Comparison of ENCODE assay signal across 1 cellular context in genomic region chr20:64069209-64069613, GRCh38.
TF ChIP-seq lines count a peak whose summit lies in the region.

No MANE protein-coding gene starts in this region.

TF ChIP-seq in HepG2, 621 proteins besides CTCF, POLR2A, EP300 and RAD21 (continued from another document and continues in another):
- TF ChIP-seq SIX4 (CRISPR knock-in tag; IDR thresholded peaks at IDR 0.05) (no peak), FOXP4 (CRISPR knock-in tag; IDR thresholded peaks at IDR 0.05) (no peak), CREM (IDR thresholded peaks at IDR 0.05) (no peak), CREM (CRISPR knock-in tag; IDR thresholded peaks at IDR 0.05) (no peak), ARHGAP35 (CRISPR knock-in tag; IDR thresholded peaks at IDR 0.05; ENCODE audit: borderline replicate concordance) (no peak), HNRNPH1 (optimal IDR thresholded peaks at IDR 0.05; ENCODE audit: low read depth, low read length) (no peak), ZNF382 (CRISPR knock-in tag; IDR thresholded peaks at IDR 0.05; ENCODE audit: borderline replicate concordance) (no peak), ZFP90 (CRISPR knock-in tag; IDR thresholded peaks at IDR 0.05; ENCODE audit: borderline replicate concordance) (no peak), ZNF776 (CRISPR knock-in tag; IDR thresholded peaks at IDR 0.05) (no peak; the same call in 1 of the 2 replicates), HNRNPLL (IDR thresholded peaks at IDR 0.05; ENCODE audit: low read depth, low read length, poor library complexity, severe bottlenecking) (no peak), ZNF841 (CRISPR knock-in tag; IDR thresholded peaks at IDR 0.05; ENCODE audit: borderline replicate concordance) (no peak), PBX2 (CRISPR knock-in tag; IDR thresholded peaks at IDR 0.05) (peak; percentile 19; the same call in 1 of the 2 replicates), ZFP41 (CRISPR knock-in tag; IDR thresholded peaks at IDR 0.05; ENCODE audit: borderline replicate concordance) (no peak), NCOA1 (CRISPR knock-in tag; IDR thresholded peaks at IDR 0.05) (no peak), HMGA1 (CRISPR knock-in tag; conservative IDR thresholded peaks at IDR 0.05) (no peak), ZNF687 (CRISPR knock-in tag; IDR thresholded peaks at IDR 0.05) (no peak), GMEB1 (CRISPR knock-in tag; IDR thresholded peaks at IDR 0.05; ENCODE audit: borderline replicate concordance) (no peak), PREB (CRISPR knock-in tag; IDR thresholded peaks at IDR 0.05) (no peak), MAZ (IDR thresholded peaks at IDR 0.05; ENCODE audit: borderline replicate concordance, low read depth, low read length) (no peak), MAZ (CRISPR knock-in tag; IDR thresholded peaks at IDR 0.05; ENCODE audit: low read depth) (no peak), ZNF674 (CRISPR knock-in tag; IDR thresholded peaks at IDR 0.05; ENCODE audit: low read depth) (0 out of 2 replicates have a peak, but pooled peaks have one; percentile 5), ZIK1 (CRISPR knock-in tag; IDR thresholded peaks at IDR 0.05; ENCODE audit: borderline replicate concordance, low read depth) (no peak), LCORL (IDR thresholded peaks at IDR 0.05) (no peak), LCORL (CRISPR knock-in tag; IDR thresholded peaks at IDR 0.05) (no peak), ZFP62 (CRISPR knock-in tag; IDR thresholded peaks at IDR 0.05) (no peak), NFE2L1 (CRISPR knock-in tag; IDR thresholded peaks at IDR 0.05; ENCODE audit: borderline replicate concordance) (no peak), NFYB (CRISPR knock-in tag; IDR thresholded peaks at IDR 0.05) (no peak), PCBP2 (optimal IDR thresholded peaks at IDR 0.05; ENCODE audit: low read depth, low read length, poor library complexity, severe bottlenecking) (no peak), TRIM22 (IDR thresholded peaks at IDR 0.05) (no peak), PHF8 (CRISPR knock-in tag; IDR thresholded peaks at IDR 0.05) (no peak), JDP2 (CRISPR knock-in tag; IDR thresholded peaks at IDR 0.05; ENCODE audit: borderline replicate concordance) (no peak), TOE1 (CRISPR knock-in tag; IDR thresholded peaks at IDR 0.05) (no peak), ZNF331 (CRISPR knock-in tag; IDR thresholded peaks at IDR 0.05) (no peak), HMGXB4 (CRISPR knock-in tag; IDR thresholded peaks at IDR 0.05; ENCODE audit: borderline replicate concordance in 1 of 2, low read depth in 1 of 2) (0 out of 4 replicates have a peak, but pooled peaks of 1 of the 2 experiments have one; percentile 3), RXRB (CRISPR knock-in tag; IDR thresholded peaks at IDR 0.05; ENCODE audit: borderline replicate concordance) (no peak), SOX6 (IDR thresholded peaks at IDR 0.05) (no peak), SOX6 (CRISPR knock-in tag; IDR thresholded peaks at IDR 0.05) (no peak), ZNF574 (CRISPR knock-in tag; IDR thresholded peaks at IDR 0.05) (0 out of 2 replicates have a peak, but pooled peaks have one; percentile 3), NCOR1 (IDR thresholded peaks at IDR 0.05; ENCODE audit: borderline replicate concordance, low read length) (no peak), TFE3 (CRISPR knock-in tag; IDR thresholded peaks at IDR 0.05) (no peak), TCF7L2 (IDR thresholded peaks at IDR 0.05; ENCODE audit: low read depth, low read length) (no peak), ZNF615 (CRISPR knock-in tag; IDR thresholded peaks at IDR 0.05; ENCODE audit: borderline replicate concordance) (no peak), NPAS2 (CRISPR knock-in tag; IDR thresholded peaks at IDR 0.05; ENCODE audit: borderline replicate concordance) (no peak), CREB1 (IDR thresholded peaks at IDR 0.05) (no peak), CREB1 (CRISPR knock-in tag; IDR thresholded peaks at IDR 0.05) (no peak), ZNF790 (CRISPR knock-in tag; IDR thresholded peaks at IDR 0.05; ENCODE audit: borderline replicate concordance) (no peak), E2F2 (CRISPR knock-in tag; IDR thresholded peaks at IDR 0.05; ENCODE audit: borderline replicate concordance) (0 out of 2 replicates have a peak, but pooled peaks have one; percentile 22), FOXM1 (CRISPR knock-in tag; IDR thresholded peaks at IDR 0.05) (0 out of 2 replicates have a peak, but pooled peaks have one; percentile 29)
